In the genomic region with DNA sequence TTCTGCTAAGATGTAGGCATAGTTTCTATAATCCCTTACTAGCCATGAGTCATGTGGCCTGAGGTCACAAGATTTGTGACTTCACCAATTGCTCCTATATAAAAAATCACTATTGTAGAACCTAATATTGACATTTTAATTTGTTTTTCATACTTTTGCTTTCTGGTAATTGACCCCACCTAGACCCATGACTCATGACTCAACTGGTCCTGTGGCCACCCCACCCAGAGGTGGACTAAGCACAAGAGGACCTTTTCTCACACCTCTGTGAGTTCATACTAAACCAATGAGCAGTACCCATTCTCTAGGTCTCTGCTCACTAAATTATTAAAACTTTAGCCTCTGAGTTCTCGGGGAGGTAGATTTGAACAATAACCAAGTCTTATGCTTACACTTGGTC, we compare ENCODE assay signal across 15 cellular contexts.
"Had no signal": no experiment of that assay in that cellular context is flagged by ENCODE, and none has a peak within 500 bp of the region (broad histone marks: within the 10 kb centered on the region; RNA-seq: fewer than 3 reads in every experiment).

No MANE protein-coding gene starts in this region.

- DNase-seq: effector memory CD8-positive, alpha-beta T cell; erythroblast; heart left ventricle; hypothalamus; left ventricle myocardium inferior; natural killer cell; posterior cingulate gyrus; right cardiac atrium; small intestine; stimulated activated CD4-positive, alpha-beta T cell treated with anti-CD3 and anti-CD28 coated beads, Interleukin-12 subunit alpha, Interleukin-12 subunit beta, amount 100 ng/mL, for 4 hours; stimulated activated naive CD4-positive, alpha-beta T cell; trophoblast cell had no signal

- H3K27me3 Mint-ChIP-seq: dendritic cell treated with granulocyte-macrophage colony-stimulating factor and Interleukin-4, amounts not matched to agents 40 ng/mL and 50 ng/mL, for 4 days; effector memory CD8-positive, alpha-beta T cell had no signal

- H3K4me1 ChIP-seq: heart left ventricle, left ventricle myocardium inferior had no signal

- H3K27ac Mint-ChIP-seq: dendritic cell treated with granulocyte-macrophage colony-stimulating factor and Interleukin-4, amounts not matched to agents 40 ng/mL and 50 ng/mL, for 4 days; effector memory CD8-positive, alpha-beta T cell; natural killer cell had no signal

- H3K4me3 Mint-ChIP-seq: dendritic cell treated with granulocyte-macrophage colony-stimulating factor and Interleukin-4, amounts not matched to agents 40 ng/mL and 50 ng/mL, for 4 days; effector memory CD8-positive, alpha-beta T cell; natural killer cell; neural crest cell had no signal

- ATAC-seq: effector memory CD8-positive, alpha-beta T cell; heart left ventricle; natural killer cell; right cardiac atrium had no signal

- H3K4me3 ChIP-seq: heart left ventricle, left ventricle myocardium inferior, lung had no signal

- H3K36me3 Mint-ChIP-seq: natural killer cell had no signal

- H3K36me3 ChIP-seq: heart left ventricle, left ventricle myocardium inferior had no signal

- H3K27ac ChIP-seq: heart left ventricle, left ventricle myocardium inferior had no signal

- H3K27me3 ChIP-seq: heart left ventricle had no signal

- H3K4me1 Mint-ChIP-seq: natural killer cell, neural crest cell had no signal
